1 cellular context compared by ENCODE assay signal in the genomic region with DNA sequence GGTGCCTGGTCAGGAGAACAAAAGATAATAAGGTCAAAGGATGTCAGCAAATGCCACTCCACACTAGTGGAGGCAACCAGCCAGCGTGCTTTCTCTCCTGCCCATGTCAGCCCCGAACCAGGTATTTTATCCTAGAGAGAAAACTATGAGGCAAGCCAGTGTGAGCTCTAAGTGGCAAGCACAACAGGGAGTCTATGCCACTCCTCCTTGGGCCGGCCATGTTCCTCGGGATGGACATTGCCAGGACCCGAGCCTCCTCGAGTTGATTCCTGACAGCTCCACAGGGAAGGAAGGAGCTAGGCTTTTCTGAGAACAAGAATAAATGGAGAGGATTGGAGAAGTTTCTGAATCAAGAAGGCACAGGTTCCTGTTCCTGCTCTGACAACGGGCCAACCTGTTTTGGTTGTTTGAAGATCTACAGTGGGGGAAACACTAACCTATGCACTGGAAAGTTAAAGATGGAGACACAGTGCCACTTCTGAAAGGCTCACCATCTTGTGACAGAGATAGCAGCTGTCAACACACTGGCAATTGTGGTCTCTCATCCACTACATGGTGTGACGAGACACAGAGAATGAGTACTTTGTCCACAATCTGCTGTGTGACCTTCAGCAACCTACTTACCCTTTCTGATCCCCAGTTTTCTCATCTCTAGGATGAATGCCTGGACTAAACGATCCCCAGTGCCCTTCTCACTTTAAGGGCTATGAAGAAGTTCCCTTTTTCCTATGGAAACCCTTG.
A peak's percentile ranks its signal among the peaks of the same experiment; 100 is the strongest.
TF ChIP-seq lines count a peak whose summit lies in the region.

No MANE protein-coding gene starts in this region.

TF ChIP-seq in H1, 55 proteins besides CTCF, POLR2A, EP300 and RAD21:
- TF ChIP-seq TAF7 (optimal IDR thresholded peaks at IDR 0.05; ENCODE audit: borderline replicate concordance, low read depth, low read length): no peak
- 0 out of 2 replicates have a peak, but pooled peaks have one; percentile 43 for TF ChIP-seq KDM1A (IDR thresholded peaks at IDR 0.05; ENCODE audit: borderline replicate concordance, low read length)
TF ChIP-seq in H1: peak in this region for 1.
